ENCODE assay signal across 8 cellular contexts in the genomic region with DNA sequence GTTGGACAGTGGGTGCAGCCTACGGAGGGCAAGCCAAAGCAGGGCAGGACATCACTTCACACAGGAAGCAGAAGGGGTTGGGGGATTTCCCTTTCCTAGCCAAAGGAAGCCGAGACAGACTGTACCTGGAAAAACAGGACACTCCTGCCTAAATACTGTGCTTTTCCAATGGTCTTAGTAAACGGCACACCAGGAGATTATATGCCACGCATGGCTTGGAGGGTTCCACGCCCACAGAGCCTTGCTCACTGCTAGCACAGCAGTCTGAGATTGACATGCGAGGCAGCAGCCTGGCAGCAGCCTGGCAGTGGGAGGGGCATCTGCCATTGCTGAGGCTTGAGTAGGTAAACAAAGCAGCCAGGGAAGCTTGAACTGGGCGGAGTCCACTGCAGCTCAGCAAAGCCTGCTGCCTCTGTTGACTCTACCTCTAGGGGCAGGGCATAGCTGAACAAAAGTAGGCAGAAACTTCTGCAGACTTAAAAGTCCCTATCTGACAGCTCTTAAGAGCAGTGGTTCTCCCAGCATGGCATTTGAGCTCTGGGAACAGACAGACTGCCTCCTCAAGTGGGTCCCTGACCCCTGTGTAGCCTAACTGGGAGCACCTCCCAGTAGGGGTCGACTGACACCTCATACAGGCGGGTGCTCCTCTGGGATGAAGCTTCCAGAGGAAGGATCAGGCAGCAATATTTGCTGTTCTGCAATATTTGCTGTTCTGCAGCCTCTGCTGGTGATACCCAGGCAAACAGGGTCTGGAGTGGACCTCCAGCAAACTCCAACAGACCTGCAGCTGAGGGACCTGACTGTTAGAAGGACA. TPM values are rescaled to one million over a fixed set of nuclear protein-coding genes. Genes with fewer than 3 reads are reported as not detected.
DNase-seq lines count a peak whose midpoint lies in the region; ATAC-seq, FAIRE-seq and TF ChIP-seq lines count a peak whose summit lies in the region.
"Not testable (repeated sequence)": the region's sequence is repeated elsewhere in the genome, so short reads cannot be mapped to it uniquely, and the experiment has no call there.

No MANE protein-coding gene starts in this region.

- not testable (repeated sequence) for H3K4me3 Mint-ChIP-seq in activated CD4-positive, alpha-beta memory T cell treated with anti-CD3 and anti-CD28 coated beads for 36 hours

- H3K27ac Mint-ChIP-seq in activated CD4-positive, alpha-beta memory T cell treated with anti-CD3 and anti-CD28 coated beads for 36 hours, result peak overlapping the region; percentile 24

- not testable (repeated sequence) for H3K36me3 Mint-ChIP-seq in activated CD4-positive, alpha-beta memory T cell treated with anti-CD3 and anti-CD28 coated beads for 36 hours

- CTCF ChIA-PET in HEK293 (lab: Yijun Ruan, JAX) (interaction anchor here (0.7 to 2.8 kb wide), 6 partner anchors 10 to 117 kb away, joined by 3 to 13 read pairs (median 4); partner anchors contain the start of gene PPARD), RWPE1 (lab: Yijun Ruan, JAX) (interaction anchor here (0.5 to 1.2 kb wide), 2 partner anchors 9 to 29 kb away, joined by 3 to 4 read pairs; no protein-coding TSS in a partner anchor), GM12878 (lab: Yijun Ruan, JAX) (interaction anchor here (1.6 to 12.2 kb wide), 4 partner anchors 30 to 117 kb away, joined by 3 to 67 read pairs (median 9); partner anchors contain the start of genes DEF6 and FANCE)
- CTCF ChIA-PET in activated CD4-positive, alpha-beta memory T cell treated with anti-CD3 and anti-CD28 coated beads for 36 hours (lab: Charles Lee), result interaction anchor here (0.7 to 9.0 kb wide), 5 partner anchors 10 to 119 kb away, joined by 4 to 232 read pairs (median 8); partner anchors contain the start of genes DEF6 and PPARD

- H3K9ac ChIP-seq in GM12878 (ENCODE audit: control insufficient read depth, insufficient read depth, low read length), result not testable (repeated sequence)

- in situ Hi-C loops in GM12878 (cut with MboI), result loop anchor here (5.0 kb wide), 1 partner anchor 35 kb away; the partner anchor contains the start of gene DEF6

- H3K9me3 Mint-ChIP-seq in activated CD4-positive, alpha-beta memory T cell treated with anti-CD3 and anti-CD28 coated beads for 36 hours, result not testable (repeated sequence)

- WGBS in GM12878 (ENCODE audit: insufficient coverage, insufficient replicate concordance, low lambda C conversion rate, missing lambda C conversion rate), result 27% methylated on average over 9 of the region's 9 CpGs

- BruUV-seq in GM12878 (replicated peaks; lab: Mats Ljungman, UMichigan), result not testable (repeated sequence)

- not testable (repeated sequence) for H3K4me2 ChIP-seq in GM12878 (ENCODE audit: control insufficient read depth, insufficient read depth)

- POLR2A ChIA-PET in HEK293 (lab: Yijun Ruan, JAX); RWPE1 (lab: Yijun Ruan, JAX; ENCODE audit: low non-redundant PET); GM12878 (lab: Charles Lee): not testable (repeated sequence)
- POLR2A ChIA-PET in activated CD4-positive, alpha-beta memory T cell treated with anti-CD3 and anti-CD28 coated beads for 36 hours (lab: Charles Lee), result interaction anchor here (0.6 to 0.8 kb wide), 2 partner anchors 87 to 641 kb away, joined by 3 to 5 read pairs; no protein-coding TSS in a partner anchor

- SMC1A ChIA-PET in GM12878 (lab: Charles Lee; ENCODE audit: uncharacterized antibody, unreplicated experiment), result interaction anchor here (0.7 kb wide), 2 partner anchors 9 to 35 kb away, joined by 3 read pairs; partner anchors contain the start of gene DEF6

- not testable (repeated sequence) for H3K4me3 ChIP-seq in HEK293 (ENCODE audit: low read depth, low read length); GM12878

- not testable (repeated sequence) for H3K4me1 ChIP-seq in HEK293 (ENCODE audit: control insufficient read depth, insufficient read depth, low read length); GM12878 (ENCODE audit: control insufficient read depth, insufficient read depth, low read length)

- H3K79me2 ChIP-seq in GM12878 (ENCODE audit: control insufficient read depth, insufficient read depth, low read length), result not testable (repeated sequence)

- not testable (repeated sequence) for TF ChIP-seq POLR2A in GM12878 (IDR thresholded peaks at IDR 0.05; ENCODE audit: low read depth, low read length)

- peak overlapping the region; percentile 0; the same call in 1 of the 2 replicates for H3K27ac ChIP-seq in C4-2B
- not testable (repeated sequence) for H3K27ac ChIP-seq in HEK293 (ENCODE audit: extremely low read depth, low read depth, low read length); GM12878 (ENCODE audit: control insufficient read depth, insufficient read depth)
- peak overlapping the region; percentile 11; the same call in 1 of the 2 replicates for H3K27ac ChIP-seq in RWPE1

- not testable (repeated sequence) for TF ChIP-seq RAD21 in GM12878 (IDR thresholded peaks at IDR 0.05; ENCODE audit: insufficient read depth, low read depth, low read length)

- intact Hi-C loops in activated CD4-positive, alpha-beta memory T cell treated with anti-CD3 and anti-CD28 coated beads for 36 hours (cut with micrococcal nuclease), result loop anchor here (2.0 kb wide), 1 partner anchor 137 kb away; the partner anchor contains the start of gene RPL10A
- intact Hi-C loops in GM12878 (cut with micrococcal nuclease; ENCODE audit: unreplicated experiment), result not testable (repeated sequence)

- peaks cover 24% of the 10 kb centered on the region for H3K4me1 Mint-ChIP-seq in activated CD4-positive, alpha-beta memory T cell treated with anti-CD3 and anti-CD28 coated beads for 36 hours (ENCODE audit: low read depth)

- H4K20me1 ChIP-seq in GM12878 (ENCODE audit: control insufficient read depth, insufficient read depth), result not testable (repeated sequence)

- FAIRE-seq in GM12878 (lab: Jason Lieb, UNC), result not testable (repeated sequence)

- ATAC-seq in GM12878, result peak; percentile 67

- not testable (repeated sequence) for H2AFZ ChIP-seq in GM12878 (ENCODE audit: control insufficient read depth, low read depth, low read length)

- H3K9me3 ChIP-seq in HEK293 (ENCODE audit: control insufficient read depth, insufficient read depth, low read depth, low read length); GM12878 (replicated peaks; ENCODE audit: control insufficient read depth, insufficient read depth, low read length): not testable (repeated sequence)

- H3K27me3 Mint-ChIP-seq in activated CD4-positive, alpha-beta memory T cell treated with anti-CD3 and anti-CD28 coated beads for 36 hours, result not testable (repeated sequence)

- peak; percentile 69 to 90 for DNase-seq in NCI-H2081 (lab: John Stamatoyannopoulos, UW)
- DNase-seq in RWPE1 (ENCODE audit: low spot score); GM12878 (ENCODE audit: low read depth, low spot score): not testable (repeated sequence)
- DNase-seq in activated CD4-positive, alpha-beta memory T cell treated with anti-CD3 and anti-CD28 coated beads for 36 hours, result peak; percentile 80
- DNase-seq in left kidney (ENCODE audit: low read depth, low spot score), result peak; percentile 31
- peak; percentile 44 for DNase-seq in stimulated activated CD4-positive, alpha-beta T cell treated with anti-CD3 and anti-CD28 coated beads, Interleukin-2, amount 100 ng/mL, for 4 hours (ENCODE audit: low read depth)

- not testable (repeated sequence) for TF ChIP-seq EP300 in GM12878 (IDR thresholded peaks at IDR 0.05; ENCODE audit: borderline replicate concordance in 1 of 2, control insufficient read depth in 1 of 2, low read depth in 2 of 2, low read length in 2 of 2)

- RAD21 ChIA-PET in GM12878 (lab: Charles Lee; ENCODE audit: unreplicated experiment), result not testable (repeated sequence)

- not testable (repeated sequence) for H3K36me3 ChIP-seq in HEK293 (ENCODE audit: control insufficient read depth in 2 of 2, insufficient read depth in 1 of 2, low read length in 2 of 2); GM12878 (ENCODE audit: control insufficient read depth in 2 of 2, insufficient read depth in 2 of 2, low read length in 1 of 2)

- not testable (repeated sequence) for H3K27me3 ChIP-seq in GM12878 (replicated peaks in 1 of 2; ENCODE audit: control insufficient read depth in 2 of 2, insufficient read depth in 2 of 2, low read length in 1 of 2)

- peak; percentile 43 for TF ChIP-seq CTCF in C4-2B (conservative IDR thresholded peaks at IDR 0.05)
- not testable (repeated sequence) for TF ChIP-seq CTCF in HEK293 (tag by site-specific recombination; IDR thresholded peaks at IDR 0.05); RWPE1 (conservative IDR thresholded peaks at IDR 0.05; ENCODE audit: low read depth)
- TF ChIP-seq CTCF in GM12878 (IDR thresholded peaks at IDR 0.05 in 2 of 3, conservative IDR thresholded peaks at IDR 0.05 in 1 of 3; ENCODE audit: control insufficient read depth in 2 of 3, extremely low read depth in 1 of 3, insufficient read depth in 1 of 3, low read depth in 3 of 3, low read length in 3 of 3), result 0 out of 6 replicates have a peak, but pooled peaks of 1 of the 3 experiments have one; percentile 15

RNA-seq across cellular contexts. Expression of gene PPARD, which starts 10.1 kb away (rescaled TPM):
- total RNA-seq in activated CD4-positive, alpha-beta memory T cell treated with anti-CD3 and anti-CD28 coated beads for 36 hours, result 10 to 100 TPM; 19.9 to 20.9 TPM
- 6.0 and 6.6 TPM in 2 replicates for total RNA-seq in GM12878 (2013; cell fraction: nucleolus; rRNA removed)
- total RNA-seq in GM12878 (2014; rRNA removed) (4.5 and 4.9 TPM in 2 replicates), GM12878 (2014; rRNA removed; fragmentation: Illumina TruSeq; extraction: Trizol) (2.8 and 3.2 TPM in 2 replicates), GM12878 (2021) (12.2 and 12.3 TPM in 2 replicates)
- polyA plus RNA-seq in GM12878 (2011; ENCODE audit: low read depth), result 3.6 TPM
- polyA plus RNA-seq in GM12878 (2011; rRNA removed) (3.3 and 5.7 TPM in 2 replicates), GM12878 (2014; fragmentation: Illumina TruSeq; extraction: Trizol) (3.1 and 7.9 TPM in 2 replicates), GM12878 (2014; fragmentation: Nextera tagmentation; extraction: Ambion mirVana) (under 1 TPM; 0.05 to 0.38 TPM), GM12878 (2014; rRNA removed) (12.6 and 14.5 TPM in 2 replicates), GM12878 (2016; fragmentation: Nextera tagmentation; extraction: Ambion mirVana) (1 to 10 TPM; 7.7 to 8.6 TPM)
- polyA plus RNA-seq in GM12878 (2011; cell fraction: cytosol; rRNA removed), result 7.8 and 10.6 TPM in 2 replicates
- 15.9 and 17.3 TPM in 2 replicates for polyA plus RNA-seq in GM12878 (2011; cell fraction: nucleus; rRNA removed)
- polyA plus RNA-seq in GM12878 (2012), result 6.9 and 8.9 TPM in 2 replicates
- 4.5 and 7.5 TPM in 2 replicates for polyA minus RNA-seq in GM12878 (2011; rRNA and poly(A)+ RNA removed)
- polyA minus RNA-seq in GM12878 (2011; cell fraction: cytosol; rRNA and poly(A)+ RNA removed), result 3.2 and 3.7 TPM in 2 replicates
- 2.3 and 3.5 TPM in 2 replicates for polyA minus RNA-seq in GM12878 (2011; cell fraction: nucleus; rRNA and poly(A)+ RNA removed)

RNA-seq across cellular contexts. Expression of gene DEF6, which starts 34.7 kb away (rescaled TPM):
- total RNA-seq in activated CD4-positive, alpha-beta memory T cell treated with anti-CD3 and anti-CD28 coated beads for 36 hours, result 100 to 1,000 TPM; 103 TPM
- 29.5 and 31.1 TPM in 2 replicates for total RNA-seq in GM12878 (2013; cell fraction: nucleolus; rRNA removed)
- 51.1 and 55.3 TPM in 2 replicates for total RNA-seq in GM12878 (2014; rRNA removed)
- 26.9 and 29.3 TPM in 2 replicates for total RNA-seq in GM12878 (2014; rRNA removed; fragmentation: Illumina TruSeq; extraction: Trizol)
- 58.1 and 66.3 TPM in 2 replicates for total RNA-seq in GM12878 (2021)
- polyA plus RNA-seq in GM12878 (2011; ENCODE audit: low read depth), result 14.7 TPM
- polyA plus RNA-seq in GM12878 (2011; rRNA removed), result 26.1 and 42.3 TPM in 2 replicates
- polyA plus RNA-seq in GM12878 (2011; cell fraction: cytosol; rRNA removed), result 52.1 and 69.4 TPM in 2 replicates
- polyA plus RNA-seq in GM12878 (2011; cell fraction: nucleus; rRNA removed), result 108 and 140 TPM in 2 replicates
- polyA plus RNA-seq in GM12878 (2012), result 35.5 and 37.3 TPM in 2 replicates
- polyA plus RNA-seq in GM12878 (2014; fragmentation: Illumina TruSeq; extraction: Trizol), result 9.3 and 21.6 TPM in 2 replicates
- 1 to 10 TPM; 3.3 to 5.1 TPM for polyA plus RNA-seq in GM12878 (2014; fragmentation: Nextera tagmentation; extraction: Ambion mirVana)
- 59.8 and 72.1 TPM in 2 replicates for polyA plus RNA-seq in GM12878 (2014; rRNA removed)
- polyA plus RNA-seq in GM12878 (2016; fragmentation: Nextera tagmentation; extraction: Ambion mirVana), result 10 to 100 TPM; 59.9 to 69.5 TPM
- 34.4 and 55.3 TPM in 2 replicates for polyA minus RNA-seq in GM12878 (2011; rRNA and poly(A)+ RNA removed)
- polyA minus RNA-seq in GM12878 (2011; cell fraction: cytosol; rRNA and poly(A)+ RNA removed), result 20.3 and 20.8 TPM in 2 replicates
- 24.4 and 32.3 TPM in 2 replicates for polyA minus RNA-seq in GM12878 (2011; cell fraction: nucleus; rRNA and poly(A)+ RNA removed)
